8 cellular contexts compared by ENCODE assay signal in the genomic region with DNA sequence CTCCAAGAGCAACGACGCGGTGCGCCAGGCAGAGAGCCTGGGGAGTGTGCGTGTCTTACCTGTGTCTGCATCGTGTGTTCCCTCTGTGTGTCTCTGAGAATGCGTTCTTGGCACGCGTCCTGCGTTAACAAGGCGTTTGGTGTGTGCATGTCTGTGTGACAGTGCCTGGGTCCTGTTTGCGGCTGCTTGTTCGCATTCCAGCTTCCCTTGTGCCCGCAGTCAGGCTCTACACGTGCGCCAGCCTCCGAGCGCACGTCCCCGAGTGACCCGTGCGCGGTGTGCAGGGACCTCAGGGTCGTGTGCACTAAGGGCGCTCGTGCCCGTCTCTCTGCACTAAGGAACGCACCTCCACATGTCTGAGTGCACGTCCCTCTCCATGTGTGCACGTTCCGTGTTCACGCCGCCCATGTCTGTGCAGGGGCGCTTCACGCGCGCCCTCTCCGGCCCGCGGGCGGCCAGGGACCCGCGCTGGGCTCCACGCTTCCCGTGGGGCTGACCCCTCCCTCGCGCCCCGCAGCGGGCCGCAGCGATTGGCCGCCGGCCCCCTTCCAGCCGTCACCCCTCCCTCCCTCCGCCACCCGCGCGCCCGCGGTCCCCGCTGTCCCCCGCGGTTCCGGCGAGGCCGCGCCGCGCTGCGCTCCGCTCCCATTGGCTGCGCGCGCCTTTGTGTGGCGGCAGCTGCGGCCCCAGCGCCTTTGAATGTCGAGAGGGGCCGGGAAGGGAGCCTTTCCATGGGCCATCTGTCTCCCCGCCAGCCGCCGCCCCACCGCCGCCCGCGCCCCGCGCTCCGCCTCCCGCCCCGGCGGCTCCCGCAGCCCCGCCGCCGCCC.
A peak's percentile ranks its signal among the peaks of the same experiment; 100 is the strongest.
DNase-seq lines count a peak whose midpoint lies in the region; ATAC-seq and TF ChIP-seq lines count a peak whose summit lies in the region.

No MANE protein-coding gene starts in this region.

- no peak overlapping the region for H3K9ac ChIP-seq in KMS-11

- peak; percentile 65 for ATAC-seq in T-helper 17 cell

- in situ Hi-C loops in Caki2 (cut with HindIII; ENCODE audit: low pct_unique_long_range_greater_than_20kb, low sequenced_read_pairs) = no loop called here

- no peaks in the 10 kb centered on the region for H3K79me2 ChIP-seq in KMS-11 (ENCODE audit: insufficient read depth, low read depth)

- H3K4me2 ChIP-seq in KMS-11 = no peak overlapping the region

- peak overlapping the region; percentile 53; the same call in 1 of the 2 replicates for H2AFZ ChIP-seq in KMS-11 (ENCODE audit: low read depth)

- H3K4me3 ChIP-seq in KMS-11 (IDR thresholded peaks at IDR 0.05; ENCODE audit: insufficient read depth, low read depth, low read length) = no peak overlapping the region
- peak overlapping the region; percentile 43 to 73 for H3K4me3 ChIP-seq in muscle layer of duodenum (ENCODE audit: low read depth in 1 of 2, low read length in 2 of 2)
- peak overlapping the region; percentile 50 to 52 for H3K4me3 ChIP-seq in vagina

- H4K20me1 ChIP-seq in KMS-11 (ENCODE audit: insufficient read depth) = no peaks in the 10 kb centered on the region

- peaks cover 2% of the 10 kb centered on the region for H3K36me3 Mint-ChIP-seq in T-helper 17 cell (ENCODE audit: low read depth)

- intact Hi-C loops in vagina (cut with DNase I) = no loop called here

- DNase-seq in Caki2 (ENCODE audit: low read depth) (peak; percentile 54), T-helper 17 cell (no peak), epithelial cell of prostate (ENCODE audit: low read depth, low spot score) (no peak), vagina (ENCODE audit: extremely low spot score in 2 of 2) (no peak), OCI-M1 (lab: John Stamatoyannopoulos, UW) (no peak), T1000 (lab: John Stamatoyannopoulos, UW) (no peak)

- peaks cover 32% of the 10 kb centered on the region for H3K4me1 Mint-ChIP-seq in T-helper 17 cell

- H3K27ac ChIP-seq in KMS-11 (no peak overlapping the region), epithelial cell of prostate (peak overlapping the region; percentile 57), muscle layer of duodenum (ENCODE audit: low read length) (no peak overlapping the region), vagina (no peak overlapping the region)

- no peak for TF ChIP-seq POLR2A in vagina (IDR thresholded peaks at IDR 0.05)

- peaks cover 75% of the 10 kb centered on the region for H3K27me3 Mint-ChIP-seq in T-helper 17 cell

- no peaks in the 10 kb centered on the region for H3K27me3 ChIP-seq in KMS-11 (ENCODE audit: insufficient read depth, low read depth)
- H3K27me3 ChIP-seq in muscle layer of duodenum (ENCODE audit: low read depth, low read length) = peaks cover 5% of the 10 kb centered on the region
- H3K27me3 ChIP-seq in vagina = no peaks in the 10 kb centered on the region

- TF ChIP-seq CTCF in KMS-11 (conservative IDR thresholded peaks at IDR 0.05; ENCODE audit: low read depth, low read length) (no peak), vagina (IDR thresholded peaks at IDR 0.05) (no peak)

- H3K9me3 ChIP-seq in T-helper 17 cell (ENCODE audit: control insufficient read depth, low read length, poor library complexity, severe bottlenecking) (no peaks in the 10 kb centered on the region), muscle layer of duodenum (ENCODE audit: control insufficient read depth in 1 of 2, low read length in 2 of 2) (no peaks in the 10 kb centered on the region), vagina (no peaks in the 10 kb centered on the region)

- peak overlapping the region; percentile 89 for H3K4me3 Mint-ChIP-seq in T-helper 17 cell

- H3K4me1 ChIP-seq in KMS-11 (ENCODE audit: low read depth, poor library complexity, severe bottlenecking) (no peaks in the 10 kb centered on the region), muscle layer of duodenum (ENCODE audit: control insufficient read depth in 1 of 2, insufficient read depth in 2 of 2, low read length in 2 of 2) (peaks cover 0 to 30% of the 10 kb centered on the region in 2 donors), vagina (peaks cover 29% of the 10 kb centered on the region)

- peak overlapping the region; percentile 39 for H3K27ac Mint-ChIP-seq in T-helper 17 cell

- H3K36me3 ChIP-seq in KMS-11 (ENCODE audit: insufficient read depth) = no peaks in the 10 kb centered on the region
- H3K36me3 ChIP-seq in muscle layer of duodenum (ENCODE audit: control insufficient read depth in 1 of 2, insufficient read depth in 2 of 2, low read length in 2 of 2) = no peaks in the 10 kb centered on the region
- H3K36me3 ChIP-seq in vagina = no peaks in the 10 kb centered on the region
